8 cellular contexts compared by ENCODE assay signal in genomic region chr6:27250277-27250954, GRCh38. TPM values are rescaled to one million over a fixed set of nuclear protein-coding genes. Genes with fewer than 3 reads are reported as not detected.
A peak's percentile ranks its signal among the peaks of the same experiment; 100 is the strongest.
DNase-seq lines count a peak whose midpoint lies in the region; ATAC-seq and TF ChIP-seq lines count a peak whose summit lies in the region.

No MANE protein-coding gene starts in this region.

- peak overlapping the region; percentile 94 for H2AFZ ChIP-seq in mammary epithelial cell (ENCODE audit: low read depth, low read length)

- CTCF ChIA-PET in A673 (lab: Charles Lee) (interaction anchor here (1.0 kb wide), 1 partner anchor 252 kb away, joined by 6 read pairs; no protein-coding TSS in a partner anchor), mammary epithelial cell (lab: Charles Lee; ENCODE audit: low non-redundant PET) (interaction anchor here (0.7 kb wide), 1 partner anchor 546 kb away, joined by 4 read pairs; no protein-coding TSS in a partner anchor)

- H3K27me3 ChIP-seq in A673 (replicated peaks; ENCODE audit: insufficient read depth, low read depth, low read length, poor library complexity) (no peaks in the 10 kb centered on the region), HUES48 (ENCODE audit: control insufficient read depth, insufficient read depth, low read length) (peaks cover 12% of the 10 kb centered on the region), mammary epithelial cell (ENCODE audit: insufficient read depth, low read length) (no peaks in the 10 kb centered on the region), mucosa of stomach (ENCODE audit: control insufficient read depth, insufficient read depth, low read length) (peaks cover 40% of the 10 kb centered on the region)

- peak overlapping the region; percentile 86 for H3K4me2 ChIP-seq in mammary epithelial cell (ENCODE audit: insufficient read depth, low read depth, low read length)

- TF ChIP-seq CTCF in A673 (conservative IDR thresholded peaks at IDR 0.05; ENCODE audit: low read depth, low read length) (no peak), mammary epithelial cell (conservative IDR thresholded peaks at IDR 0.05 in 1 of 2, IDR thresholded peaks at IDR 0.05 in 1 of 2; ENCODE audit: extremely low read depth in 1 of 2, insufficient read depth in 1 of 2, low read depth in 1 of 2, low read length in 2 of 2) (no peak)

- H4K20me1 ChIP-seq in mammary epithelial cell (ENCODE audit: insufficient read depth, low read length): no peaks in the 10 kb centered on the region

- intact Hi-C loops in A673 (cut with micrococcal nuclease; ENCODE audit: unreplicated experiment): no loop called here
- intact Hi-C loops in mammary epithelial cell (cut with micrococcal nuclease): loop anchor here (2.0 to 10.0 kb wide), 2 partner anchors 46 to 224 kb away; partner anchors contain the start of gene ZNF184

- H3K4me3 ChIP-seq in A673 (ENCODE audit: low read depth, low read length, poor library complexity, severe bottlenecking) (peak overlapping the region; percentile 56), HUES48 (ENCODE audit: low read depth, low read length) (peak overlapping the region; percentile 96), mammary epithelial cell (replicated peaks in 1 of 3; ENCODE audit: insufficient read depth in 1 of 3, low read depth in 2 of 3, low read length in 3 of 3) (peak overlapping the region; percentile 57 to 90 (median 70)), mucosa of stomach (ENCODE audit: low read length) (peak overlapping the region; percentile 88)

- H3K9me3 ChIP-seq in A673 (ENCODE audit: low read depth, low read length, poor library complexity, severe bottlenecking) (no peaks in the 10 kb centered on the region), HUES48 (ENCODE audit: control insufficient read depth, insufficient read depth, low read length) (no peaks in the 10 kb centered on the region), mammary epithelial cell (replicated peaks; ENCODE audit: insufficient read depth, low read length) (no peaks in the 10 kb centered on the region), mucosa of stomach (ENCODE audit: control insufficient read depth, low read length) (no peaks in the 10 kb centered on the region)

- dilution Hi-C loops in mammary epithelial cell (cut with HindIII; ENCODE audit: low sequenced_read_pairs): no loop called here

- BruUV-seq in A673 (replicated peaks; lab: Mats Ljungman, UMichigan): no TSS peak
- BruUV-seq in mammary epithelial cell (replicated peaks; lab: Mats Ljungman, UMichigan): no TSS peak

- H3K9ac ChIP-seq in HUES48 (ENCODE audit: low read depth, low read length) (peak overlapping the region; percentile 78), mammary epithelial cell (ENCODE audit: insufficient read depth, low read length) (peak overlapping the region; percentile 57), mucosa of stomach (ENCODE audit: low read length) (peak overlapping the region; percentile 85)

- ATAC-seq in HG03469 (IDR thresholded peaks at IDR 0.05; ENCODE audit: unreplicated experiment) (no peak), GM18858 (IDR thresholded peaks at IDR 0.05; ENCODE audit: unreplicated experiment) (no peak), HG03045 (IDR thresholded peaks at IDR 0.05; ENCODE audit: unreplicated experiment) (no peak)

- H3K27ac ChIP-seq in A673 (ENCODE audit: low read depth, low read length, poor library complexity, severe bottlenecking): no peak overlapping the region
- peak overlapping the region; percentile 84 for H3K27ac ChIP-seq in HUES48 (ENCODE audit: low read depth, low read length)
- no peak overlapping the region for H3K27ac ChIP-seq in mammary epithelial cell (ENCODE audit: insufficient read depth, low read depth, low read length)

- 50% methylated on average over 10 of the region's 21 CpGs for WGBS in mammary epithelial cell (ENCODE audit: low coverage, missing lambda C conversion rate)

- H3K4me1 ChIP-seq in A673 (ENCODE audit: insufficient read depth, low read length, poor library complexity, severe bottlenecking) (no peaks in the 10 kb centered on the region), HUES48 (ENCODE audit: control insufficient read depth, insufficient read depth, low read length) (peaks cover 4% of the 10 kb centered on the region; the same call in 1 of the 2 replicates), mammary epithelial cell (ENCODE audit: insufficient read depth, low read length) (peaks cover 4% of the 10 kb centered on the region), mucosa of stomach (ENCODE audit: control insufficient read depth, insufficient read depth, low read length) (peaks cover 4% of the 10 kb centered on the region)

- POLR2A ChIA-PET in A673 (lab: Charles Lee; ENCODE audit: low non-redundant PET): interaction anchor here (0.6 kb wide), 1 partner anchor 503 kb away, joined by 4 read pairs; no protein-coding TSS in a partner anchor

- in situ Hi-C loops in mammary epithelial cell (cut with MboI; ENCODE audit: low sequenced_read_pairs in 2 of 2): no loop called here

- H3K36me3 ChIP-seq in A673 (ENCODE audit: insufficient read depth, low read length, poor library complexity, severe bottlenecking) (no peaks in the 10 kb centered on the region), HUES48 (ENCODE audit: control insufficient read depth, insufficient read depth, low read length) (no peaks in the 10 kb centered on the region), mammary epithelial cell (ENCODE audit: insufficient read depth, low read length) (no peaks in the 10 kb centered on the region), mucosa of stomach (ENCODE audit: control insufficient read depth, insufficient read depth, low read length) (no peaks in the 10 kb centered on the region)

- no peaks in the 10 kb centered on the region for H3K79me2 ChIP-seq in mammary epithelial cell (ENCODE audit: insufficient read depth, low read length)

- no peak for DNase-seq in A673 (ENCODE audit: low spot score)
- no peak for DNase-seq in mammary epithelial cell
- no peak for DNase-seq in stimulated activated CD4-positive, alpha-beta T cell treated with anti-CD3 and anti-CD28 coated beads, Interleukin-2, amount 100 ng/mL, for 24 hours

RNA-seq across cellular contexts. Expression of gene PRSS16, which starts 2.9 kb away (rescaled TPM):
- 0.64 and 0.85 TPM in 2 replicates for total RNA-seq in A673 (2021)
- total RNA-seq in mammary epithelial cell: 10 to 100 TPM in 1 of 2 donors, 1 to 10 TPM in 1; 4.8 to 10.5 TPM
- 11.9 TPM for polyA plus RNA-seq in mammary epithelial cell
- 22.5 TPM for polyA minus RNA-seq in mammary epithelial cell
